In the genomic region with DNA sequence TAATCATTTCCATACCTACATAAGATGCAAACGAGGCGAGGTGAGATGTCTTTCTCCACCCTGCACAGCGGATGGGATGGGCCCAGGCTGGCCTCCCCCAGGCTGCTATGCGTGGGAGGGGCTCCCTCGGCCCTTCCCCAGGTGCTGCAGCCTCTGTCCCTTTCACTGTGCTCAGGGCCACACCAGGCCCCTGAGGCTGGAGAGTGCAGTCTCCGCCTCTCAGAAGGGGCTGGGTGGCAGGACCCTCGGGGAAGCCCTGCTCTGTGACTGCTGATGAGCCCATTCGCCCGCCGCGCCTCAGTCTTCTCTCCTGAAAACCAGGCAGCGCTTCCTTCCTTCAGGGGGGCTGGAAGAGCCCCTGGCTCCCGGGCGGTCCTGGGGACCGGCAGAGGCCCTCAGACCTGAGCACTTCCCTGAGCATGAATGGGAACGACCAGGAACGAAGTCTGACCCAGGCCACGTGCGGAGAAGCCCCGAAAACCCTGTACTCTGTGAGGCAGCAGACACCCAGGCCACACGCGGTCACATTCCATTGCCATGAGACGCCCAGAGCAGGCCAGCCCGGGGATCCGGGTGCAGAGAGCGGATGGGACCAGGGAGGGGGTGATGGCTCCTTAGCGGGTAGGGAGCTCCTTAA, we compare ENCODE assay signal across 9 cellular contexts. TPM values are rescaled to one million over a fixed set of nuclear protein-coding genes. Genes with fewer than 3 reads are reported as not detected.
A peak's percentile ranks its signal among the peaks of the same experiment; 100 is the strongest.
DNase-seq lines count a peak whose midpoint lies in the region; ATAC-seq and TF ChIP-seq lines count a peak whose summit lies in the region.
"Had no signal": no experiment of that assay in that cellular context is flagged by ENCODE, and none has a peak within 500 bp of the region (broad histone marks: within the 10 kb centered on the region; RNA-seq: fewer than 3 reads in every experiment).

No MANE protein-coding gene starts in this region.

- no peak overlapping the region for H3K4me3 ChIP-seq in prostate gland
- H3K4me3 ChIP-seq in CD4-positive, alpha-beta memory T cell (ENCODE audit: low read length in 2 of 2): no peak overlapping the region

- intact Hi-C loops in Right ventricle myocardium inferior (cut with DNase I): no loop called here
- intact Hi-C loops in prostate gland (cut with DNase I): no loop called here
- intact Hi-C loops in CD4-positive, alpha-beta memory T cell (cut with micrococcal nuclease): no loop called here

- peaks cover 0 to 1% (median under 1%) of the 10 kb centered on the region in 4 donors for H3K4me1 Mint-ChIP-seq in CD4-positive, alpha-beta memory T cell

- no peaks in the 10 kb centered on the region for H3K27me3 ChIP-seq in prostate gland (replicated peaks; ENCODE audit: insufficient read depth)
- H3K27me3 ChIP-seq in CD4-positive, alpha-beta memory T cell (ENCODE audit: insufficient read depth, low read length): no peaks in the 10 kb centered on the region

- no peaks in the 10 kb centered on the region for H3K9me3 ChIP-seq in prostate gland
- H3K9me3 ChIP-seq in CD4-positive, alpha-beta memory T cell (ENCODE audit: control insufficient read depth in 1 of 2, low read length in 2 of 2): no peaks in the 10 kb centered on the region

- peaks cover 0 to 3% (median 0%) of the 10 kb centered on the region in 8 donors for H3K9me3 Mint-ChIP-seq in CD4-positive, alpha-beta memory T cell

- H3K36me3 ChIP-seq in prostate gland: no peaks in the 10 kb centered on the region
- no peaks in the 10 kb centered on the region for H3K36me3 ChIP-seq in CD4-positive, alpha-beta memory T cell (ENCODE audit: insufficient read depth, low read length)

- no peak overlapping the region for H3K4me3 Mint-ChIP-seq in CD4-positive, alpha-beta memory T cell

- peak; percentile 89 for DNase-seq in ELR (ENCODE audit: low read depth)
- peak; percentile 93 for DNase-seq in SW480 (ENCODE audit: low spot score)
- DNase-seq in Right ventricle myocardium inferior (ENCODE audit: missing footprints): peak; percentile 76
- DNase-seq in prostate gland (ENCODE audit: low spot score): peak; percentile 62
- no peak for DNase-seq in CD4-positive, alpha-beta memory T cell
- no peak for DNase-seq in activated CD8-positive, alpha-beta memory T cell treated with anti-CD3 and anti-CD28 coated beads, Interleukin-2, amount 50 U/mL, for 48 hours
- DNase-seq in NK-92 (lab: John Stamatoyannopoulos, UW; ENCODE audit: unreplicated experiment): no peak
- no peak for DNase-seq in activated CD4-positive, alpha-beta T cell treated with anti-CD3 and anti-CD28 coated beads for 4 hours
- DNase-seq: T-helper 1 cell had no signal

- peaks cover 7% of the 10 kb centered on the region for H3K4me1 ChIP-seq in prostate gland (replicated peaks)
- H3K4me1 ChIP-seq in CD4-positive, alpha-beta memory T cell (ENCODE audit: insufficient read depth, low read length): no peaks in the 10 kb centered on the region

- WGBS in prostate gland: 50% methylated on average over 27 of the region's 27 CpGs

- TF ChIP-seq CTCF in prostate gland (IDR thresholded peaks at IDR 0.05): no peak

- ATAC-seq in Right ventricle myocardium inferior: peak; percentile 38

- no peak for TF ChIP-seq POLR2A in prostate gland (IDR thresholded peaks at IDR 0.05)

- CTCF ChIA-PET in CD4-positive, alpha-beta memory T cell (lab: Charles Lee; ENCODE audit: partially characterized antibody): no interaction called here

- H3K27ac ChIP-seq in prostate gland: peak overlapping the region in 1 of 2 donors; percentile 19
- H3K27ac ChIP-seq in CD4-positive, alpha-beta memory T cell (ENCODE audit: low read depth, low read length): no peak overlapping the region

- POLR2A ChIA-PET in CD4-positive, alpha-beta memory T cell (lab: Charles Lee; ENCODE audit: partially characterized antibody): no interaction called here

- H3K36me3 Mint-ChIP-seq in CD4-positive, alpha-beta memory T cell: no peaks in the 10 kb centered on the region

- no peak overlapping the region for H3K27ac Mint-ChIP-seq in CD4-positive, alpha-beta memory T cell

- no peaks in the 10 kb centered on the region for H3K27me3 Mint-ChIP-seq in CD4-positive, alpha-beta memory T cell

RNA-seq across cellular contexts. Expression of gene NOTCH1, which starts 21.9 kb away (rescaled TPM):
- total RNA-seq in Right ventricle myocardium inferior (18.7 TPM), prostate gland (10 to 100 TPM; 38.0 to 63.3 TPM)
- total RNA-seq in CD4-positive, alpha-beta memory T cell: 10 to 100 TPM; 43.0 to 45.4 TPM
- polyA plus RNA-seq in CD4-positive, alpha-beta memory T cell: 1 to 10 TPM in 1 of 2 donors, not detected in 1; 6.0 TPM

Comparison
In these comparisons a context has a peak if more than half of its experiments do, and no peak if none do; other contexts are left out.
1. DNase-seq: peak in ELR (single experiment), SW480 (single experiment), Right ventricle myocardium inferior (single experiment) and prostate gland (single experiment); none in CD4-positive, alpha-beta memory T cell (0 of 5), activated CD8-positive, alpha-beta memory T cell treated with anti-CD3 and anti-CD28 coated beads, Interleukin-2, amount 50 U/mL, for 48 hours (single experiment), NK-92 (single experiment) and activated CD4-positive, alpha-beta T cell treated with anti-CD3 and anti-CD28 coated beads for 4 hours (0 of 2).